ENCODE assay signal across 14 cellular contexts in genomic region chr9:120500733-120501132, GRCh38.
DNase-seq lines count a peak whose midpoint lies in the region; ATAC-seq and TF ChIP-seq lines count a peak whose summit lies in the region.
"Had no signal": no experiment of that assay in that cellular context is flagged by ENCODE, and none has a peak within 500 bp of the region (broad histone marks: within the 10 kb centered on the region; RNA-seq: fewer than 3 reads in every experiment).

No MANE protein-coding gene starts in this region.

- peak overlapping the region; percentile 54 for H4K12ac ChIP-seq in trophoblast cell (ENCODE audit: low read depth, low read length)

- no peak overlapping the region for H2BK12ac ChIP-seq in trophoblast cell (ENCODE audit: low read length)

- no peak for TF ChIP-seq CTCF in endodermal cell (conservative IDR thresholded peaks at IDR 0.05)
- TF ChIP-seq CTCF in lower lobe of right lung (IDR thresholded peaks at IDR 0.05): no peak

- no peak for DNase-seq in endodermal cell
- no peak for DNase-seq in lower lobe of right lung
- no peak for DNase-seq in trophoblast cell
- no peak for DNase-seq in superior temporal gyrus (ENCODE audit: extremely low spot score)
- no peak for DNase-seq in kidney tubule cell (ENCODE audit: low spot score)
- no peak for DNase-seq in NCI-H2227 (lab: John Stamatoyannopoulos, UW; ENCODE audit: unreplicated experiment)
- DNase-seq: ACHN; BE2C; C1 segment of cervical spinal cord; Caco-2; CD4-positive, CD25-positive, alpha-beta regulatory T cell; GM23248; HCEC 1CT had no signal

- H2AK5ac ChIP-seq in trophoblast cell (ENCODE audit: low read length): no peak overlapping the region

- H2BK5ac ChIP-seq in trophoblast cell (ENCODE audit: low read depth, low read length, poor library complexity): no peak overlapping the region

- 96 to 100% methylated on average over 1 to 5 of the region's 5 CpGs for WGBS in endodermal cell (ENCODE audit: insufficient coverage in 1 of 2, insufficient read length in 1 of 2), 2 experiments
- no CpG with 5 or more reads among the region's 5 CpGs for WGBS in trophoblast cell (ENCODE audit: extremely low coverage, insufficient coverage, insufficient read length)

- H3K4me2 ChIP-seq in trophoblast cell (ENCODE audit: low read length): no peak overlapping the region

- H3K14ac ChIP-seq in trophoblast cell (ENCODE audit: low read length): no peak overlapping the region

- H3K9me3 ChIP-seq in endodermal cell (ENCODE audit: control insufficient read depth, low read length) (peaks cover 19% of the 10 kb centered on the region), lower lobe of right lung (no peaks in the 10 kb centered on the region), trophoblast cell (ENCODE audit: insufficient read depth, low read depth, low read length) (no peaks in the 10 kb centered on the region)
- H3K9me3 ChIP-seq: BE2C, Caco-2 had no signal

- H3K27ac ChIP-seq in endodermal cell (ENCODE audit: low read depth, low read length) (no peak overlapping the region), lower lobe of right lung (no peak overlapping the region), trophoblast cell (ENCODE audit: low read depth, low read length) (no peak overlapping the region)
- H3K27ac ChIP-seq: GM23248, HL-60 had no signal

- H4K8ac ChIP-seq in trophoblast cell (ENCODE audit: low read depth, low read length): no peak overlapping the region

- H3K4me3 ChIP-seq in endodermal cell (ENCODE audit: low read length): no peak overlapping the region
- no peak overlapping the region for H3K4me3 ChIP-seq in lower lobe of right lung
- no peak overlapping the region for H3K4me3 ChIP-seq in trophoblast cell (ENCODE audit: low read depth, low read length)
- H3K4me3 ChIP-seq: GM23248 had no signal

- H3K9ac ChIP-seq in endodermal cell (ENCODE audit: extremely low read depth, low read length, poor library complexity, severe bottlenecking) (no peak overlapping the region), trophoblast cell (ENCODE audit: low read length) (no peak overlapping the region)
- H3K9ac ChIP-seq: GM23248 had no signal

- H3K27me3 Mint-ChIP-seq in endodermal cell (ENCODE audit: insufficient read depth): no peaks in the 10 kb centered on the region

- peak overlapping the region; percentile 6 for H4K91ac ChIP-seq in trophoblast cell (ENCODE audit: low read depth, low read length)

- H3K4me1 ChIP-seq in endodermal cell (ENCODE audit: control insufficient read depth, insufficient read depth, low read length) (no peaks in the 10 kb centered on the region), lower lobe of right lung (no peaks in the 10 kb centered on the region), trophoblast cell (ENCODE audit: control insufficient read depth in 1 of 2, insufficient read depth in 2 of 2, low read length in 2 of 2) (no peaks in the 10 kb centered on the region)
- H3K4me1 ChIP-seq: BE2C, Caco-2 had no signal

- H3K27me3 ChIP-seq in endodermal cell (ENCODE audit: control insufficient read depth, insufficient read depth, low read length, poor library complexity, severe bottlenecking) (no peaks in the 10 kb centered on the region), lower lobe of right lung (ENCODE audit: low read depth) (no peaks in the 10 kb centered on the region), trophoblast cell (ENCODE audit: insufficient read depth, low read length) (no peaks in the 10 kb centered on the region)
- H3K27me3 ChIP-seq: BE2C had no signal

- peaks cover 14% of the 10 kb centered on the region for H3K4me1 Mint-ChIP-seq in endodermal cell

- H3K23ac ChIP-seq in trophoblast cell (ENCODE audit: low read length): no peak overlapping the region

- ATAC-seq in lower lobe of right lung: peak; percentile 32 to 55

- intact Hi-C loops in lower lobe of right lung (cut with DNase I): no loop called here

- no peaks in the 10 kb centered on the region for H3K79me1 ChIP-seq in trophoblast cell (ENCODE audit: low read length)

- no peaks in the 10 kb centered on the region for H3K79me2 ChIP-seq in trophoblast cell (ENCODE audit: control insufficient read depth, insufficient read depth, low read length, poor library complexity)

- no peak overlapping the region for H3K18ac ChIP-seq in trophoblast cell (ENCODE audit: low read length)

- no peak overlapping the region for H3K4ac ChIP-seq in trophoblast cell (ENCODE audit: low read depth, low read length)

- H3K36me3 Mint-ChIP-seq in endodermal cell (ENCODE audit: low read depth): peaks cover 60% of the 10 kb centered on the region

- H3K27ac Mint-ChIP-seq in endodermal cell: peak overlapping the region; percentile 75

- H3K36me3 ChIP-seq in endodermal cell (ENCODE audit: control insufficient read depth, insufficient read depth, low read length) (peaks cover 58% of the 10 kb centered on the region), lower lobe of right lung (peaks cover 5% of the 10 kb centered on the region), trophoblast cell (ENCODE audit: control insufficient read depth in 1 of 2, insufficient read depth in 2 of 2, low read length in 2 of 2) (peaks cover 2 to 4% of the 10 kb centered on the region in 2 experiments)

- H2BK120ac ChIP-seq in trophoblast cell (ENCODE audit: insufficient read depth, low read length, poor library complexity): no peak overlapping the region

- H2AFZ ChIP-seq in trophoblast cell (ENCODE audit: insufficient read depth, low read length, poor library complexity): no peak overlapping the region
- H2AFZ ChIP-seq: GM23248 had no signal

- H3K9me3 Mint-ChIP-seq in endodermal cell: peaks cover 9% of the 10 kb centered on the region

- H3K4me3 Mint-ChIP-seq in endodermal cell: no peak overlapping the region
- H3K4me3 Mint-ChIP-seq: CD4-positive, CD25-positive, alpha-beta regulatory T cell had no signal
